Comparison of ENCODE assay signal across 15 cellular contexts in genomic region chr19:7426986-7427385, GRCh38.
DNase-seq lines count a peak whose midpoint lies in the region; ATAC-seq, FAIRE-seq and TF ChIP-seq lines count a peak whose summit lies in the region.
"Had no signal": no experiment of that assay in that cellular context is flagged by ENCODE, and none has a peak within 500 bp of the region (broad histone marks: within the 10 kb centered on the region; RNA-seq: fewer than 3 reads in every experiment).

No MANE protein-coding gene starts in this region.

- ATAC-seq in activated CD8-positive, alpha-beta T cell treated with anti-CD3 and anti-CD28 coated beads for 36 hours, result peak; percentile 69
- ATAC-seq: HepG2, left ventricle myocardium superior, right lobe of liver had no signal

- peaks cover 45% of the 10 kb centered on the region for H3K79me2 ChIP-seq in osteoblast (ENCODE audit: insufficient read depth, low read length)

- H3K36me3 Mint-ChIP-seq in activated naive CD4-positive, alpha-beta T cell treated with anti-CD3 and anti-CD28 coated beads for 36 hours (ENCODE audit: low read depth), result peaks cover 4% of the 10 kb centered on the region
- H3K36me3 Mint-ChIP-seq in activated naive CD4-positive, alpha-beta T cell treated with anti-CD3 and anti-CD28 coated beads, Interleukin-2, amount 10 ng/mL, durations not matched to agents 7 days and 5 days, result peaks cover 22% of the 10 kb centered on the region
- peaks cover 6% of the 10 kb centered on the region for H3K36me3 Mint-ChIP-seq in activated CD8-positive, alpha-beta T cell treated with anti-CD3 and anti-CD28 coated beads for 36 hours (ENCODE audit: low read depth)
- peaks cover 13% of the 10 kb centered on the region for H3K36me3 Mint-ChIP-seq in stimulated activated naive CD8-positive, alpha-beta T cell treated with anti-CD3 and anti-CD28 coated beads, Interleukin-15, Interleukin-2, amounts not matched to agents 100 ng/mL and 50 ng/mL, for 24 hours (ENCODE audit: low read depth)

- intact Hi-C loops in activated naive CD4-positive, alpha-beta T cell treated with anti-CD3 and anti-CD28 coated beads for 36 hours (cut with micrococcal nuclease), result no loop called here
- intact Hi-C loops in activated CD8-positive, alpha-beta T cell treated with anti-CD3 and anti-CD28 coated beads for 36 hours (cut with micrococcal nuclease), result no loop called here
- intact Hi-C loops in head of caudate nucleus (cut with DNase I), result no loop called here

- no peak overlapping the region for H2AFZ ChIP-seq in osteoblast (ENCODE audit: low read length)

- H3K9me3 Mint-ChIP-seq in activated naive CD4-positive, alpha-beta T cell treated with anti-CD3 and anti-CD28 coated beads for 36 hours, result no peaks in the 10 kb centered on the region
- H3K9me3 Mint-ChIP-seq in activated naive CD4-positive, alpha-beta T cell treated with anti-CD3 and anti-CD28 coated beads, Interleukin-2, amount 10 ng/mL, durations not matched to agents 7 days and 5 days, result no peaks in the 10 kb centered on the region
- H3K9me3 Mint-ChIP-seq in activated CD8-positive, alpha-beta T cell treated with anti-CD3 and anti-CD28 coated beads for 36 hours, result no peaks in the 10 kb centered on the region
- no peaks in the 10 kb centered on the region for H3K9me3 Mint-ChIP-seq in stimulated activated naive CD8-positive, alpha-beta T cell treated with anti-CD3 and anti-CD28 coated beads, Interleukin-15, Interleukin-2, amounts not matched to agents 100 ng/mL and 50 ng/mL, for 24 hours
- H3K9me3 Mint-ChIP-seq: neural crest cell had no signal

- no peak for TF ChIP-seq POLR2A in GM12892 (IDR thresholded peaks at IDR 0.05; ENCODE audit: low read depth, low read length)

- CTCF ChIA-PET in activated naive CD4-positive, alpha-beta T cell treated with anti-CD3 and anti-CD28 coated beads for 36 hours (lab: Charles Lee), result interaction anchor here (0.7 kb wide), 1 partner anchor 11 kb away, joined by 3 read pairs; no protein-coding TSS in a partner anchor
- CTCF ChIA-PET in activated naive CD4-positive, alpha-beta T cell treated with anti-CD3 and anti-CD28 coated beads, Interleukin-2, amount 10 ng/mL, durations not matched to agents 7 days and 5 days (lab: Charles Lee), result interaction anchor here (0.6 kb wide), 1 partner anchor 74 kb away, joined by 3 read pairs; no protein-coding TSS in a partner anchor
- CTCF ChIA-PET in activated CD8-positive, alpha-beta T cell treated with anti-CD3 and anti-CD28 coated beads for 36 hours (lab: Charles Lee), result interaction anchor here (1.0 to 1.6 kb wide), 2 partner anchors 89 to 100 kb away, joined by 3 to 4 read pairs; partner anchors contain the start of gene ZNF358

- H3K36me3 ChIP-seq in osteoblast (ENCODE audit: insufficient read depth, low read length), result no peaks in the 10 kb centered on the region
- H3K36me3 ChIP-seq: right lobe of liver had no signal

- no peak overlapping the region for H3K4me3 ChIP-seq in osteoblast (ENCODE audit: insufficient read depth, low read length)
- H3K4me3 ChIP-seq: right lobe of liver had no signal

- POLR2A ChIA-PET in activated CD8-positive, alpha-beta T cell treated with anti-CD3 and anti-CD28 coated beads for 36 hours (lab: Charles Lee), result interaction anchor here (1.0 kb wide), 1 partner anchor 73 kb away, joined by 3 read pairs; no protein-coding TSS in a partner anchor

- no peaks in the 10 kb centered on the region for H3K4me1 ChIP-seq in osteoblast (ENCODE audit: insufficient read depth, low read length)
- H3K4me1 ChIP-seq: right lobe of liver had no signal

- no peaks in the 10 kb centered on the region for H3K27me3 ChIP-seq in osteoblast (ENCODE audit: insufficient read depth, low read length)
- H3K27me3 ChIP-seq: right lobe of liver had no signal

- peaks cover 16% of the 10 kb centered on the region for H4K20me1 ChIP-seq in osteoblast (ENCODE audit: insufficient read depth, low read length)

- no peak for FAIRE-seq in GM12892 (lab: Jason Lieb, UNC)
- FAIRE-seq: HepG2 had no signal

- H3K9me3 ChIP-seq in osteoblast (ENCODE audit: low read depth, low read length), result no peaks in the 10 kb centered on the region
- H3K9me3 ChIP-seq: right lobe of liver had no signal

- peaks cover 13% of the 10 kb centered on the region for H3K4me1 Mint-ChIP-seq in activated naive CD4-positive, alpha-beta T cell treated with anti-CD3 and anti-CD28 coated beads for 36 hours (ENCODE audit: low read depth)
- H3K4me1 Mint-ChIP-seq in activated naive CD4-positive, alpha-beta T cell treated with anti-CD3 and anti-CD28 coated beads, Interleukin-2, amount 10 ng/mL, durations not matched to agents 7 days and 5 days, result no peaks in the 10 kb centered on the region
- H3K4me1 Mint-ChIP-seq in activated CD8-positive, alpha-beta T cell treated with anti-CD3 and anti-CD28 coated beads for 36 hours (ENCODE audit: low read depth), result peaks cover 31% of the 10 kb centered on the region
- peaks cover 48% of the 10 kb centered on the region for H3K4me1 Mint-ChIP-seq in stimulated activated naive CD8-positive, alpha-beta T cell treated with anti-CD3 and anti-CD28 coated beads, Interleukin-15, Interleukin-2, amounts not matched to agents 100 ng/mL and 50 ng/mL, for 24 hours (ENCODE audit: low read depth)
- H3K4me1 Mint-ChIP-seq: neural crest cell had no signal

- DNase-seq in activated naive CD4-positive, alpha-beta T cell treated with anti-CD3 and anti-CD28 coated beads for 36 hours, result no peak
- no peak for DNase-seq in activated naive CD4-positive, alpha-beta T cell treated with anti-CD3 and anti-CD28 coated beads, Interleukin-2, amount 10 ng/mL, durations not matched to agents 7 days and 5 days
- peak; percentile 67 for DNase-seq in activated CD8-positive, alpha-beta T cell treated with anti-CD3 and anti-CD28 coated beads for 36 hours
- DNase-seq in epithelial cell of prostate (ENCODE audit: low read depth, low spot score), result no peak
- DNase-seq in head of caudate nucleus, result no peak
- DNase-seq in osteoblast (ENCODE audit: insufficient read length, low spot score, missing footprints), result no peak
- DNase-seq in GM12892 (ENCODE audit: insufficient read length), result no peak
- DNase-seq: caudate nucleus, left ventricle myocardium superior, NCI-H1105, NCI-H446, right lobe of liver had no signal

- no peak overlapping the region for H3K4me2 ChIP-seq in osteoblast (ENCODE audit: insufficient read depth, low read length)

- H3K27me3 Mint-ChIP-seq in activated naive CD4-positive, alpha-beta T cell treated with anti-CD3 and anti-CD28 coated beads for 36 hours (ENCODE audit: low read depth), result no peaks in the 10 kb centered on the region
- H3K27me3 Mint-ChIP-seq in activated naive CD4-positive, alpha-beta T cell treated with anti-CD3 and anti-CD28 coated beads, Interleukin-2, amount 10 ng/mL, durations not matched to agents 7 days and 5 days, result no peaks in the 10 kb centered on the region
- no peaks in the 10 kb centered on the region for H3K27me3 Mint-ChIP-seq in activated CD8-positive, alpha-beta T cell treated with anti-CD3 and anti-CD28 coated beads for 36 hours
- no peaks in the 10 kb centered on the region for H3K27me3 Mint-ChIP-seq in stimulated activated naive CD8-positive, alpha-beta T cell treated with anti-CD3 and anti-CD28 coated beads, Interleukin-15, Interleukin-2, amounts not matched to agents 100 ng/mL and 50 ng/mL, for 24 hours

- peak overlapping the region; percentile 88 for H3K27ac ChIP-seq in epithelial cell of prostate
- no peak overlapping the region for H3K27ac ChIP-seq in osteoblast (ENCODE audit: low read depth, low read length)
- H3K27ac ChIP-seq: right lobe of liver had no signal

- peak overlapping the region; percentile 36 for H3K27ac Mint-ChIP-seq in activated naive CD4-positive, alpha-beta T cell treated with anti-CD3 and anti-CD28 coated beads for 36 hours
- no peak overlapping the region for H3K27ac Mint-ChIP-seq in activated naive CD4-positive, alpha-beta T cell treated with anti-CD3 and anti-CD28 coated beads, Interleukin-2, amount 10 ng/mL, durations not matched to agents 7 days and 5 days
- peak overlapping the region; percentile 85 for H3K27ac Mint-ChIP-seq in activated CD8-positive, alpha-beta T cell treated with anti-CD3 and anti-CD28 coated beads for 36 hours
- H3K27ac Mint-ChIP-seq in stimulated activated naive CD8-positive, alpha-beta T cell treated with anti-CD3 and anti-CD28 coated beads, Interleukin-15, Interleukin-2, amounts not matched to agents 100 ng/mL and 50 ng/mL, for 24 hours, result peak overlapping the region; percentile 89

- H3K4me3 Mint-ChIP-seq in activated naive CD4-positive, alpha-beta T cell treated with anti-CD3 and anti-CD28 coated beads for 36 hours, result no peak overlapping the region
- no peak overlapping the region for H3K4me3 Mint-ChIP-seq in activated naive CD4-positive, alpha-beta T cell treated with anti-CD3 and anti-CD28 coated beads, Interleukin-2, amount 10 ng/mL, durations not matched to agents 7 days and 5 days
- H3K4me3 Mint-ChIP-seq in activated CD8-positive, alpha-beta T cell treated with anti-CD3 and anti-CD28 coated beads for 36 hours, result no peak overlapping the region
- H3K4me3 Mint-ChIP-seq in stimulated activated naive CD8-positive, alpha-beta T cell treated with anti-CD3 and anti-CD28 coated beads, Interleukin-15, Interleukin-2, amounts not matched to agents 100 ng/mL and 50 ng/mL, for 24 hours, result peak overlapping the region; percentile 48
- H3K4me3 Mint-ChIP-seq: neural crest cell had no signal

- TF ChIP-seq CTCF in activated CD8-positive, alpha-beta T cell treated with anti-CD3 and anti-CD28 coated beads for 36 hours (IDR thresholded peaks at IDR 0.05), result no peak
- no peak for TF ChIP-seq CTCF in osteoblast (IDR thresholded peaks at IDR 0.05; ENCODE audit: extremely low read depth, low read depth, low read length)
